In the genomic region with DNA sequence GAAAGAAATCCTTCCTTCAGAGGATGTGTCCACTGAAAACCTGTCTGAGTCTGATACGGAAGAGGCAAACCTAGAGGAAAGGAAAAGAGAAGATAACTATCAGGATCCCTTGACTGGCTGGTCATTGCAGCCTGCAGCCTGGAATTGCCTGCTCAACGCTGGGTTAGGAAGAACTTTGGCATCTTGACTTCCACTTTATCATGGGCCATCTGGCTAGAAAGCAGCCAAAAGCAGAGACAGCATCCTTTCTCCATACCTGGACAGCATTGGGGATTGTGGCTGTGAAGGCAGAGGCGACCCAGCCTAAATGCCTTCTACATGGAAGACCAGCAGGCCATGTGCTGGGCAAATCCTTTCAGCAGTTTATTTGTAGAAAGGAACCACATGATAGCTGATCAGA, we compare ENCODE assay signal across 21 cellular contexts. TPM values are rescaled to one million over a fixed set of nuclear protein-coding genes. Genes with fewer than 3 reads are reported as not detected.
"Had no signal": no experiment of that assay in that cellular context is flagged by ENCODE, and none has a peak within 500 bp of the region (broad histone marks: within the 10 kb centered on the region; RNA-seq: fewer than 3 reads in every experiment).

No MANE protein-coding gene starts in this region.

- H3K36me3 ChIP-seq: left lung, right lobe of liver, transverse colon had no signal

- H3K27me3 ChIP-seq: foreskin keratinocyte, left lung, right lobe of liver, transverse colon had no signal

- ATAC-seq: activated T-cell treated with anti-CD3 and anti-CD28 coated beads, Interleukin-2, amount 50 U/mL, for 72 hours; right lobe of liver; stimulated activated effector memory CD8-positive, alpha-beta T cell treated with anti-CD3 and anti-CD28 coated beads, Interleukin-12 subunit alpha, Interleukin-12 subunit beta, amount 100 ng/mL, for 72 hours; stimulated activated naive CD8-positive, alpha-beta T cell treated with anti-CD3 and anti-CD28 coated beads, Interleukin-15, amount 100 ng/mL, for 72 hours had no signal

- H3K27ac ChIP-seq: foreskin keratinocyte, left lung, right lobe of liver, transverse colon had no signal

- H3K4me3 ChIP-seq: left lung, lung, right lobe of liver, skin epidermis, transverse colon had no signal

- DNase-seq: activated B cell treated with CpG ODN at 0.5 μM for 24 hours; activated CD4-positive, alpha-beta memory T cell treated with anti-CD3 and anti-CD28 coated beads, Interleukin-2, amount 10 ng/mL, durations not matched to agents 7 days and 5 days; activated CD4-positive, alpha-beta T cell treated with anti-CD3 and anti-CD28 coated beads for 48 hours; activated effector memory CD4-positive, alpha-beta T cell treated with Interleukin-2 at 50 U/mL for 16 hours; activated naive CD4-positive, alpha-beta T cell treated with anti-CD3 and anti-CD28 coated beads for 36 hours; activated naive CD8-positive, alpha-beta T cell treated with anti-CD3 and anti-CD28 coated beads, Interleukin-2, amount 10 ng/mL, durations not matched to agents 7 days and 5 days; activated T-cell treated with anti-CD3 and anti-CD28 coated beads, Interleukin-2, amount 50 U/mL, for 72 hours; amniotic stem cell; cortex of kidney; occipital lobe; posterior cingulate gyrus; right lobe of liver; stimulated activated CD4-positive, alpha-beta T cell treated with anti-CD3 and anti-CD28 coated beads, Interleukin-2, amount 100 ng/mL, for 24 hours; stimulated activated naive CD8-positive, alpha-beta T cell treated with anti-CD3 and anti-CD28 coated beads, Interleukin-15, amount 100 ng/mL, for 72 hours; T1000; transverse colon had no signal

- H3K4me1 ChIP-seq: left lung, transverse colon had no signal

- H3K9me3 ChIP-seq: left lung, right lobe of liver, transverse colon had no signal

RNA-seq across cellular contexts. Expression of gene PTPN3, which starts 58.7 kb away (rescaled TPM):
- total RNA-seq: activated naive CD8-positive, alpha-beta T cell treated with anti-CD3 and anti-CD28 coated beads, Interleukin-2, amount 10 ng/mL, durations not matched to agents 7 days and 5 days had no signal
